Comparison of ENCODE assay signal across 8 cellular contexts in genomic region chr11:96338910-96339703, GRCh38. TPM values are rescaled to one million over a fixed set of nuclear protein-coding genes. Genes with fewer than 3 reads are reported as not detected.
DNase-seq lines count a peak whose midpoint lies in the region; ATAC-seq, FAIRE-seq and TF ChIP-seq lines count a peak whose summit lies in the region.

No MANE protein-coding gene starts in this region.

- H3K4me3 ChIP-seq in endothelial cell of umbilical vein (replicated peaks in 1 of 3; ENCODE audit: insufficient read depth in 1 of 3, low read depth in 1 of 3, low read length in 3 of 3), result peak overlapping the region in 1 of 3 experiments; percentile 5
- H3K4me3 ChIP-seq in naive thymus-derived CD4-positive, alpha-beta T cell (ENCODE audit: low read length), result peak overlapping the region; percentile 95
- peak overlapping the region; percentile 12 to 77 (median 60) for H3K4me3 ChIP-seq in upper lobe of left lung

- no peaks in the 10 kb centered on the region for H4K20me1 ChIP-seq in endothelial cell of umbilical vein (replicated peaks; ENCODE audit: control insufficient read depth, extremely low read depth, insufficient read depth, low read length)

- no peak overlapping the region for H3K27ac ChIP-seq in endothelial cell of umbilical vein (ENCODE audit: insufficient read depth, low read depth, low read length)
- peak overlapping the region; percentile 87 for H3K27ac ChIP-seq in naive thymus-derived CD4-positive, alpha-beta T cell (ENCODE audit: low read depth, low read length)
- H3K27ac ChIP-seq in upper lobe of left lung, result peak overlapping the region; percentile 81 to 85 (median 85)

- no TSS peak for BruUV-seq in endothelial cell of umbilical vein (replicated peaks; lab: Mats Ljungman, UMichigan)

- peak; percentile 40 for ATAC-seq in GM19463 (IDR thresholded peaks at IDR 0.05; ENCODE audit: unreplicated experiment)
- peak; percentile 32 for ATAC-seq in HG03521 (IDR thresholded peaks at IDR 0.05; ENCODE audit: unreplicated experiment)
- peak; percentile 17 for ATAC-seq in naive thymus-derived CD4-positive, alpha-beta T cell
- ATAC-seq in upper lobe of left lung (ENCODE audit: low FRiP score in 2 of 2), result peak; percentile 25 to 46

- peaks cover 35% of the 10 kb centered on the region for H3K79me2 ChIP-seq in endothelial cell of umbilical vein (ENCODE audit: control insufficient read depth, insufficient read depth, low read length)

- H3K9ac ChIP-seq in endothelial cell of umbilical vein (replicated peaks; ENCODE audit: extremely low read depth, insufficient read depth, low read length), result no peak overlapping the region

- H3K4me2 ChIP-seq in endothelial cell of umbilical vein (ENCODE audit: insufficient read depth, low read length), result peak overlapping the region; percentile 44

- TF ChIP-seq CTCF in endothelial cell of umbilical vein (IDR thresholded peaks at IDR 0.05; ENCODE audit: extremely low read depth in 1 of 2, insufficient read depth in 1 of 2, low read depth in 1 of 2, low read length in 2 of 2), result no peak
- TF ChIP-seq CTCF in upper lobe of left lung (IDR thresholded peaks at IDR 0.05), result no peak

- POLR2A ChIA-PET in endothelial cell of umbilical vein (lab: Charles Lee), result interaction anchor here (0.9 kb wide), 1 partner anchor 17 kb away, joined by 4 read pairs; no protein-coding TSS in a partner anchor
- POLR2A ChIA-PET in naive thymus-derived CD4-positive, alpha-beta T cell (lab: Charles Lee), result interaction anchor here (0.5 to 6.2 kb wide), 21 partner anchors 11 to 360 kb away, joined by 3 to 40 read pairs (median 3); partner anchors contain the start of genes CCDC82 and JRKL

- H2AFZ ChIP-seq in endothelial cell of umbilical vein (ENCODE audit: low read depth, low read length), result peak overlapping the region; percentile 13

- DNase-seq in C1 segment of cervical spinal cord (lab: John Stamatoyannopoulos, UW), result peak in 12 of 14 donors; percentile 38 to 80 (median 70)
- DNase-seq in activated CD4-positive, alpha-beta T cell treated with anti-CD3 and anti-CD28 coated beads, Interleukin-2, amount 10 ng/mL, durations not matched to agents 24 days and 14 days, result peak; percentile 86
- DNase-seq in endothelial cell of umbilical vein (ENCODE audit: low read depth, low spot score), result peak; percentile 54
- DNase-seq in naive thymus-derived CD4-positive, alpha-beta T cell, result peak in 8 of 9 donors; percentile 30 to 51 (median 42)
- DNase-seq in upper lobe of left lung, result peak; percentile 60 to 70
- DNase-seq in NCI-H2196 treated with DMSO at 0.1 percent for 48 hours (lab: John Stamatoyannopoulos, UW; ENCODE audit: unreplicated experiment), result no peak

- no peaks in the 10 kb centered on the region for H3K9me1 ChIP-seq in endothelial cell of umbilical vein (replicated peaks; ENCODE audit: control insufficient read depth, extremely low read depth, insufficient read depth, low read length)

- 17 to 23% methylated on average over 10 to 13 of the region's 13 CpGs for WGBS in upper lobe of left lung, 2 donors

- TF ChIP-seq EP300 in upper lobe of left lung (IDR thresholded peaks at IDR 0.05), result peak in 1 of 4 donors; percentile 46

- FAIRE-seq in endothelial cell of umbilical vein (lab: Jason Lieb, UNC), result no peak

- TF ChIP-seq POLR2A in endothelial cell of umbilical vein (IDR thresholded peaks at IDR 0.05; ENCODE audit: low read depth, low read length), result no peak
- peak in 1 of 4 donors; percentile 49 for TF ChIP-seq POLR2A in upper lobe of left lung (IDR thresholded peaks at IDR 0.05)

- CTCF ChIA-PET in endothelial cell of umbilical vein (lab: Charles Lee), result interaction anchor here (0.5 to 8.5 kb wide), 12 partner anchors 10 to 503 kb away, joined by 3 to 215 read pairs (median 4); no protein-coding TSS in a partner anchor
- CTCF ChIA-PET in naive thymus-derived CD4-positive, alpha-beta T cell (lab: Charles Lee), result interaction anchor here (0.9 to 6.0 kb wide), 9 partner anchors 16 to 490 kb away, joined by 3 to 71 read pairs (median 4); no protein-coding TSS in a partner anchor

- H3K4me3 Mint-ChIP-seq in activated CD4-positive, alpha-beta T cell treated with anti-CD3 and anti-CD28 coated beads, Interleukin-2, amount 10 ng/mL, durations not matched to agents 24 days and 14 days, result peak overlapping the region; percentile 95
- H3K4me3 Mint-ChIP-seq in naive thymus-derived CD4-positive, alpha-beta T cell, result peak overlapping the region; percentile 95 to 99 (median 98)

- H3K4me1 ChIP-seq in endothelial cell of umbilical vein (ENCODE audit: control insufficient read depth, extremely low read depth, insufficient read depth, low read length), result peaks cover 30% of the 10 kb centered on the region
- H3K4me1 ChIP-seq in naive thymus-derived CD4-positive, alpha-beta T cell (ENCODE audit: control insufficient read depth in 2 of 2, insufficient read depth in 2 of 2, low read length in 2 of 2), result peaks cover 45 to 47% of the 10 kb centered on the region in 2 donors
- peaks cover 61 to 77% (median 68%) of the 10 kb centered on the region in 4 donors for H3K4me1 ChIP-seq in upper lobe of left lung

- H3K36me3 ChIP-seq in endothelial cell of umbilical vein (ENCODE audit: control insufficient read depth in 2 of 2, extremely low read depth in 1 of 2, insufficient read depth in 2 of 2, low read length in 2 of 2) (no peaks in the 10 kb centered on the region), upper lobe of left lung (no peaks in the 10 kb centered on the region)
- H3K36me3 ChIP-seq in naive thymus-derived CD4-positive, alpha-beta T cell (ENCODE audit: control insufficient read depth in 2 of 3, insufficient read depth in 3 of 3, low read length in 3 of 3), result peaks cover 0 to 17% (median 0%) of the 10 kb centered on the region in 3 experiments

- H3K9me3 ChIP-seq in endothelial cell of umbilical vein (replicated peaks; ENCODE audit: control insufficient read depth, insufficient read depth, low read length) (no peaks in the 10 kb centered on the region), upper lobe of left lung (no peaks in the 10 kb centered on the region)
- H3K9me3 ChIP-seq in naive thymus-derived CD4-positive, alpha-beta T cell (ENCODE audit: control insufficient read depth in 2 of 3, low read length in 3 of 3), result no peaks in the 10 kb centered on the region

- peak overlapping the region; percentile 93 for H3K27ac Mint-ChIP-seq in activated CD4-positive, alpha-beta T cell treated with anti-CD3 and anti-CD28 coated beads, Interleukin-2, amount 10 ng/mL, durations not matched to agents 24 days and 14 days
- H3K27ac Mint-ChIP-seq in naive thymus-derived CD4-positive, alpha-beta T cell, result peak overlapping the region; percentile 93 to 98 (median 96)

- intact Hi-C loops in activated CD4-positive, alpha-beta T cell treated with anti-CD3 and anti-CD28 coated beads, Interleukin-2, amount 10 ng/mL, durations not matched to agents 24 days and 14 days (cut with micrococcal nuclease), result loop anchor here (1.0 to 2.0 kb wide), 2 partner anchors 72 to 277 kb away; no protein-coding TSS in a partner anchor
- intact Hi-C loops in endothelial cell of umbilical vein (cut with micrococcal nuclease), result loop anchor here (1.0 kb wide), 1 partner anchor 21 kb away; no protein-coding TSS in a partner anchor
- intact Hi-C loops in naive thymus-derived CD4-positive, alpha-beta T cell (cut with micrococcal nuclease), result loop anchor here (1.0 kb wide), 2 partner anchors 9 to 32 kb away; no protein-coding TSS in a partner anchor

- peaks cover 69% of the 10 kb centered on the region for H3K4me1 Mint-ChIP-seq in activated CD4-positive, alpha-beta T cell treated with anti-CD3 and anti-CD28 coated beads, Interleukin-2, amount 10 ng/mL, durations not matched to agents 24 days and 14 days
- H3K4me1 Mint-ChIP-seq in naive thymus-derived CD4-positive, alpha-beta T cell, result peaks cover 54 to 72% (median 57%) of the 10 kb centered on the region in 7 donors

- H3K27me3 Mint-ChIP-seq in activated CD4-positive, alpha-beta T cell treated with anti-CD3 and anti-CD28 coated beads, Interleukin-2, amount 10 ng/mL, durations not matched to agents 24 days and 14 days, result no peaks in the 10 kb centered on the region
- no peaks in the 10 kb centered on the region for H3K27me3 Mint-ChIP-seq in naive thymus-derived CD4-positive, alpha-beta T cell

- H3K9me3 Mint-ChIP-seq in activated CD4-positive, alpha-beta T cell treated with anti-CD3 and anti-CD28 coated beads, Interleukin-2, amount 10 ng/mL, durations not matched to agents 24 days and 14 days, result peaks cover 4% of the 10 kb centered on the region
- H3K9me3 Mint-ChIP-seq in naive thymus-derived CD4-positive, alpha-beta T cell, result peaks cover 0 to 3% (median 0%) of the 10 kb centered on the region in 11 donors

- dilution Hi-C loops in endothelial cell of umbilical vein (cut with MboI; ENCODE audit: extremely low pct_ligation_motif_present, low sequenced_read_pairs), result no loop called here

- H3K36me3 Mint-ChIP-seq in activated CD4-positive, alpha-beta T cell treated with anti-CD3 and anti-CD28 coated beads, Interleukin-2, amount 10 ng/mL, durations not matched to agents 24 days and 14 days (ENCODE audit: low read depth), result peaks cover 25% of the 10 kb centered on the region
- peaks cover 0 to 57% (median 19%) of the 10 kb centered on the region in 5 donors for H3K36me3 Mint-ChIP-seq in naive thymus-derived CD4-positive, alpha-beta T cell

- H3K27me3 ChIP-seq in endothelial cell of umbilical vein (ENCODE audit: control insufficient read depth in 2 of 2, insufficient read depth in 2 of 2, low read length in 2 of 2) (no peaks in the 10 kb centered on the region), upper lobe of left lung (no peaks in the 10 kb centered on the region)
- no peaks in the 10 kb centered on the region for H3K27me3 ChIP-seq in naive thymus-derived CD4-positive, alpha-beta T cell (ENCODE audit: control insufficient read depth in 2 of 2, insufficient read depth in 2 of 2, low read length in 2 of 2)

RNA-seq across cellular contexts. Expression of gene MAML2, which starts 3.9 kb away (rescaled TPM):
- 11.9 and 12.4 TPM in 2 replicates for total RNA-seq in activated CD4-positive, alpha-beta T cell treated with anti-CD3 and anti-CD28 coated beads, Interleukin-2, amount 10 ng/mL, durations not matched to agents 24 days and 14 days
- total RNA-seq in endothelial cell of umbilical vein (16.8 and 17.1 TPM in 2 replicates), upper lobe of left lung (10 to 100 TPM; 19.5 to 36.6 (median 26.3) TPM)
- polyA plus RNA-seq in endothelial cell of umbilical vein, result 12.4 and 15.9 TPM in 2 replicates
- 9.5 and 10.3 TPM in 2 replicates for polyA plus RNA-seq in endothelial cell of umbilical vein (2011; cell fraction: cytosol; rRNA removed)
- 13.0 and 13.3 TPM in 2 replicates for polyA plus RNA-seq in endothelial cell of umbilical vein (2011; cell fraction: nucleus; rRNA removed)
- polyA plus RNA-seq in endothelial cell of umbilical vein (2012), result 6.1 and 8.9 TPM in 2 replicates
- 28.1 and 29.1 TPM in 2 replicates for polyA minus RNA-seq in endothelial cell of umbilical vein
- polyA minus RNA-seq in endothelial cell of umbilical vein (2011; cell fraction: cytosol; rRNA and poly(A)+ RNA removed), result 0.92 TPM
- polyA minus RNA-seq in endothelial cell of umbilical vein (2011; cell fraction: nucleus; rRNA and poly(A)+ RNA removed), result 38.9 and 40.4 TPM in 2 replicates
- total RNA-seq in naive thymus-derived CD4-positive, alpha-beta T cell, result 10 to 100 TPM; 15.6 to 81.3 (median 68.2) TPM
- 10 to 100 TPM; 12.6 to 38.6 TPM for polyA plus RNA-seq in naive thymus-derived CD4-positive, alpha-beta T cell

RNA-seq across cellular contexts. Expression of gene CCDC82, which starts 50.6 kb away (rescaled TPM):
- 27.6 and 31.8 TPM in 2 replicates for total RNA-seq in activated CD4-positive, alpha-beta T cell treated with anti-CD3 and anti-CD28 coated beads, Interleukin-2, amount 10 ng/mL, durations not matched to agents 24 days and 14 days
- total RNA-seq in endothelial cell of umbilical vein, result 32.8 and 33.4 TPM in 2 replicates
- polyA plus RNA-seq in endothelial cell of umbilical vein, result 5.2 and 8.1 TPM in 2 replicates
- 8.0 and 8.4 TPM in 2 replicates for polyA plus RNA-seq in endothelial cell of umbilical vein (2011; cell fraction: cytosol; rRNA removed)
- 32.7 and 50.6 TPM in 2 replicates for polyA plus RNA-seq in endothelial cell of umbilical vein (2011; cell fraction: nucleus; rRNA removed)
- 28.6 and 40.1 TPM in 2 replicates for polyA plus RNA-seq in endothelial cell of umbilical vein (2012)
- polyA minus RNA-seq in endothelial cell of umbilical vein, result 9.6 and 11.0 TPM in 2 replicates
- polyA minus RNA-seq in endothelial cell of umbilical vein (2011; cell fraction: cytosol; rRNA and poly(A)+ RNA removed), result 5.4 TPM
- polyA minus RNA-seq in endothelial cell of umbilical vein (2011; cell fraction: nucleus; rRNA and poly(A)+ RNA removed), result 45.1 and 62.5 TPM in 2 replicates
- total RNA-seq in naive thymus-derived CD4-positive, alpha-beta T cell, result 10 to 100 TPM; 21.9 to 46.2 (median 32.0) TPM
- polyA plus RNA-seq in naive thymus-derived CD4-positive, alpha-beta T cell, result 10 to 100 TPM; 23.2 to 33.8 TPM
- 100 to 1,000 TPM in 1 of 6 donors, 10 to 100 TPM in 5; 21.0 to 116 (median 32.9) TPM for total RNA-seq in upper lobe of left lung

RNA-seq across cellular contexts. Expression of gene JRKL, which starts 50.7 kb away (rescaled TPM):
- total RNA-seq in activated CD4-positive, alpha-beta T cell treated with anti-CD3 and anti-CD28 coated beads, Interleukin-2, amount 10 ng/mL, durations not matched to agents 24 days and 14 days, result 9.9 and 11.9 TPM in 2 replicates
- 7.0 and 7.6 TPM in 2 replicates for total RNA-seq in endothelial cell of umbilical vein
- 0.75 and 1.4 TPM in 2 replicates for polyA plus RNA-seq in endothelial cell of umbilical vein
- polyA plus RNA-seq in endothelial cell of umbilical vein (2011; cell fraction: cytosol; rRNA removed), result 1.8 and 2.0 TPM in 2 replicates
- polyA plus RNA-seq in endothelial cell of umbilical vein (2011; cell fraction: nucleus; rRNA removed), result 1.8 and 3.0 TPM in 2 replicates
- polyA plus RNA-seq in endothelial cell of umbilical vein (2012), result 7.7 and 8.6 TPM in 2 replicates
- 2.6 and 3.5 TPM in 2 replicates for polyA minus RNA-seq in endothelial cell of umbilical vein
- 2.0 TPM for polyA minus RNA-seq in endothelial cell of umbilical vein (2011; cell fraction: cytosol; rRNA and poly(A)+ RNA removed)
- 1.7 and 2.9 TPM in 2 replicates for polyA minus RNA-seq in endothelial cell of umbilical vein (2011; cell fraction: nucleus; rRNA and poly(A)+ RNA removed)
- total RNA-seq in naive thymus-derived CD4-positive, alpha-beta T cell, result 10 to 100 TPM in 3 of 5 experiments, 1 to 10 TPM in 2; 5.4 to 17.3 (median 10.1) TPM
- 1 to 10 TPM; 5.4 to 5.5 TPM for polyA plus RNA-seq in naive thymus-derived CD4-positive, alpha-beta T cell
- 10 to 100 TPM in 2 of 6 donors, 1 to 10 TPM in 4; 2.8 to 18.7 (median 7.8) TPM for total RNA-seq in upper lobe of left lung
